19 cellular contexts compared by ENCODE assay signal in the genomic region with DNA sequence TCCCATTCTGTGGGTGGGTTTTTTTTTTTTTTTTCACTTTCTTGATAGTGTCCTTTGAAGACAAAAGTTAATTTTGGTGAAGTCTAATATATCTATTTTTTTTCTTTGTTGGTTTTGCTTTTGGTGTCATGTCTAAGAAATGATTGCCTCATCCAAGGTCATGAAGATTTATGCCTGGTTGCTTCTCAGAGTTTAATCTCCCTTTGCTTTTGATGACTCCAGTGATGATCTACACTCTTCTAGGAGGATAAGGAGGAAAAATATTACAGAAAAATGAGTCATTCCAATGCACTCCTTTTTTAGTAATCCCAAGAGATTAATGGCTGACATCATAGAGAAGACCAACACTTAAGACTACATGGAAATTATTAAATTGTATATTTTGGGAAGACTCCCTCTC.
DNase-seq lines count a peak whose midpoint lies in the region; ATAC-seq and TF ChIP-seq lines count a peak whose summit lies in the region.
"Had no signal": no experiment of that assay in that cellular context is flagged by ENCODE, and none has a peak within 500 bp of the region (broad histone marks: within the 10 kb centered on the region; RNA-seq: fewer than 3 reads in every experiment).

No MANE protein-coding gene starts in this region.

- no peak for TF ChIP-seq POLR2A in breast epithelium (IDR thresholded peaks at IDR 0.05)
- no peak for TF ChIP-seq POLR2A in Peyer's patch (IDR thresholded peaks at IDR 0.05)

- H3K36me3 ChIP-seq in breast epithelium (no peaks in the 10 kb centered on the region), Peyer's patch (no peaks in the 10 kb centered on the region)
- H3K36me3 ChIP-seq: gastroesophageal sphincter, upper lobe of right lung had no signal

- H3K27ac ChIP-seq in breast epithelium (no peak overlapping the region), Peyer's patch (no peak overlapping the region)
- H3K27ac ChIP-seq: gastroesophageal sphincter, upper lobe of right lung had no signal

- no TSS peak for BruUV-seq in MCF 10A (replicated peaks; lab: Mats Ljungman, UMichigan)

- H3K4me1 ChIP-seq in breast epithelium = no peaks in the 10 kb centered on the region
- H3K4me1 ChIP-seq in Peyer's patch = no peaks in the 10 kb centered on the region

- no peaks in the 10 kb centered on the region for H3K9me3 ChIP-seq in breast epithelium
- H3K9me3 ChIP-seq in Peyer's patch = no peaks in the 10 kb centered on the region
- H3K9me3 ChIP-seq: gastroesophageal sphincter, upper lobe of right lung had no signal

- CTCF ChIA-PET in MCF 10A (lab: Yijun Ruan, JAX) = interaction anchor here (0.9 kb wide), 1 partner anchor 79 kb away, joined by 3 read pairs; no protein-coding TSS in a partner anchor
- CTCF ChIA-PET in activated CD8-positive, alpha-beta memory T cell treated with anti-CD3 and anti-CD28 coated beads, Interleukin-2, amount 10 ng/mL, durations not matched to agents 7 days and 5 days (lab: Charles Lee) = no interaction called here

- TF ChIP-seq CTCF in MCF 10A (IDR thresholded peaks at IDR 0.05; ENCODE audit: unreplicated experiment) (no peak), breast epithelium (IDR thresholded peaks at IDR 0.05) (no peak), fibroblast of the aortic adventitia (IDR thresholded peaks at IDR 0.05; ENCODE audit: insufficient read depth, low read length) (no peak), Peyer's patch (IDR thresholded peaks at IDR 0.05) (no peak)

- H3K36me3 Mint-ChIP-seq in MCF 10A (ENCODE audit: insufficient read depth, unreplicated experiment) = no peaks in the 10 kb centered on the region
- no peaks in the 10 kb centered on the region for H3K36me3 Mint-ChIP-seq in activated CD8-positive, alpha-beta memory T cell treated with anti-CD3 and anti-CD28 coated beads, Interleukin-2, amount 10 ng/mL, durations not matched to agents 7 days and 5 days
- H3K36me3 Mint-ChIP-seq: activated naive CD8-positive, alpha-beta T cell treated with anti-CD3 and anti-CD28 coated beads for 36 hours; natural killer cell had no signal

- H3K27ac Mint-ChIP-seq in MCF 10A (ENCODE audit: low read depth, unreplicated experiment) = no peak overlapping the region
- H3K27ac Mint-ChIP-seq in activated CD8-positive, alpha-beta memory T cell treated with anti-CD3 and anti-CD28 coated beads, Interleukin-2, amount 10 ng/mL, durations not matched to agents 7 days and 5 days = no peak overlapping the region
- H3K27ac Mint-ChIP-seq: activated naive CD8-positive, alpha-beta T cell treated with anti-CD3 and anti-CD28 coated beads for 36 hours; activated T-cell treated with anti-CD3 and anti-CD28 coated beads, Interleukin-2, amount 50 U/mL, for 24 hours; endodermal cell; natural killer cell; stimulated activated naive CD8-positive, alpha-beta T cell treated with anti-CD3 and anti-CD28 coated beads, Interleukin-15, Interleukin-2, amounts not matched to agents 100 ng/mL and 50 ng/mL, for 24 hours had no signal

- POLR2A ChIA-PET in MCF 10A (lab: Yijun Ruan, JAX) = interaction anchor here (0.6 kb wide), 1 partner anchor 42 kb away, joined by 4 read pairs; no protein-coding TSS in a partner anchor

- no peak overlapping the region for H3K4me3 Mint-ChIP-seq in MCF 10A (ENCODE audit: unreplicated experiment)
- no peak overlapping the region for H3K4me3 Mint-ChIP-seq in activated CD8-positive, alpha-beta memory T cell treated with anti-CD3 and anti-CD28 coated beads, Interleukin-2, amount 10 ng/mL, durations not matched to agents 7 days and 5 days
- H3K4me3 Mint-ChIP-seq: activated naive CD8-positive, alpha-beta T cell treated with anti-CD3 and anti-CD28 coated beads for 36 hours; activated T-cell treated with anti-CD3 and anti-CD28 coated beads, Interleukin-2, amount 50 U/mL, for 24 hours; endodermal cell; natural killer cell; stimulated activated naive CD8-positive, alpha-beta T cell treated with anti-CD3 and anti-CD28 coated beads, Interleukin-15, Interleukin-2, amounts not matched to agents 100 ng/mL and 50 ng/mL, for 24 hours had no signal

- no peaks in the 10 kb centered on the region for H3K9me3 Mint-ChIP-seq in MCF 10A (ENCODE audit: unreplicated experiment)
- no peaks in the 10 kb centered on the region for H3K9me3 Mint-ChIP-seq in activated CD8-positive, alpha-beta memory T cell treated with anti-CD3 and anti-CD28 coated beads, Interleukin-2, amount 10 ng/mL, durations not matched to agents 7 days and 5 days (ENCODE audit: low read depth)
- H3K9me3 Mint-ChIP-seq: activated naive CD8-positive, alpha-beta T cell treated with anti-CD3 and anti-CD28 coated beads for 36 hours; activated T-cell treated with anti-CD3 and anti-CD28 coated beads, Interleukin-2, amount 50 U/mL, for 24 hours; endodermal cell had no signal

- ATAC-seq in SK-N-SH treated with all-trans-retinoic acid at 6 μM for 48 hours = no peak
- no peak for ATAC-seq in activated CD8-positive, alpha-beta memory T cell treated with anti-CD3 and anti-CD28 coated beads, Interleukin-2, amount 10 ng/mL, durations not matched to agents 7 days and 5 days
- ATAC-seq: gastroesophageal sphincter, natural killer cell, upper lobe of right lung had no signal

- H3K27me3 Mint-ChIP-seq in MCF 10A (ENCODE audit: insufficient read depth, unreplicated experiment) = no peaks in the 10 kb centered on the region
- H3K27me3 Mint-ChIP-seq in activated CD8-positive, alpha-beta memory T cell treated with anti-CD3 and anti-CD28 coated beads, Interleukin-2, amount 10 ng/mL, durations not matched to agents 7 days and 5 days = no peaks in the 10 kb centered on the region
- H3K27me3 Mint-ChIP-seq: activated naive CD8-positive, alpha-beta T cell treated with anti-CD3 and anti-CD28 coated beads for 36 hours; stimulated activated naive CD8-positive, alpha-beta T cell treated with anti-CD3 and anti-CD28 coated beads, Interleukin-15, Interleukin-2, amounts not matched to agents 100 ng/mL and 50 ng/mL, for 24 hours had no signal

- H3K4me3 ChIP-seq in breast epithelium (no peak overlapping the region), fibroblast of the aortic adventitia (ENCODE audit: low read depth, low read length) (no peak overlapping the region), Peyer's patch (no peak overlapping the region)
- H3K4me3 ChIP-seq: gastroesophageal sphincter, upper lobe of right lung had no signal

- intact Hi-C loops in MCF 10A (cut with micrococcal nuclease) (loop anchor here (5.0 kb wide), 1 partner anchor 70 kb away; no protein-coding TSS in a partner anchor), breast epithelium (cut with DNase I; ENCODE audit: low total_unique reads) (no loop called here)

- peak; percentile 36 for DNase-seq in MCF 10A (ENCODE audit: unreplicated experiment)
- DNase-seq in breast epithelium (ENCODE audit: low spot score in 2 of 2) = no peak
- DNase-seq in fibroblast of the aortic adventitia (ENCODE audit: low read depth) = peak; percentile 70
- no peak for DNase-seq in Peyer's patch
- no peak for DNase-seq in activated CD8-positive, alpha-beta memory T cell treated with anti-CD3 and anti-CD28 coated beads, Interleukin-2, amount 10 ng/mL, durations not matched to agents 7 days and 5 days
- DNase-seq in occipital lobe (lab: John Stamatoyannopoulos, UW) = no peak
- no peak for DNase-seq in NCI-H1092 (lab: John Stamatoyannopoulos, UW)
- DNase-seq: activated CD4-positive, alpha-beta T cell treated with anti-CD3 and anti-CD28 coated beads, Interleukin-2, amount 50 U/mL, for 4 hours; activated naive CD8-positive, alpha-beta T cell treated with anti-CD3 and anti-CD28 coated beads for 36 hours; activated T-cell treated with anti-CD3 and anti-CD28 coated beads, Interleukin-2, amount 50 U/mL, for 24 hours; cerebellar nuclear complex; natural killer cell; NCI-H1694; NCI-H446; upper lobe of right lung had no signal

- no peaks in the 10 kb centered on the region for H3K27me3 ChIP-seq in breast epithelium
- no peaks in the 10 kb centered on the region for H3K27me3 ChIP-seq in Peyer's patch
- H3K27me3 ChIP-seq: gastroesophageal sphincter, upper lobe of right lung had no signal

- H3K4me1 Mint-ChIP-seq in MCF 10A (ENCODE audit: insufficient read depth, unreplicated experiment) = peaks cover 35% of the 10 kb centered on the region
- H3K4me1 Mint-ChIP-seq in activated CD8-positive, alpha-beta memory T cell treated with anti-CD3 and anti-CD28 coated beads, Interleukin-2, amount 10 ng/mL, durations not matched to agents 7 days and 5 days = peaks cover 7% of the 10 kb centered on the region
- H3K4me1 Mint-ChIP-seq: activated naive CD8-positive, alpha-beta T cell treated with anti-CD3 and anti-CD28 coated beads for 36 hours had no signal

TF ChIP-seq in SK-N-SH treated with all-trans-retinoic acid at 6 μM for 48 hours, 23 proteins besides CTCF, POLR2A, EP300 and RAD21:
- TF ChIP-seq ISL1 (CRISPR knock-in tag; IDR thresholded peaks at IDR 0.05) (peak; percentile 56), ZFP30 (CRISPR knock-in tag; IDR thresholded peaks at IDR 0.05) (no peak)

Comparison
In these comparisons a context has a peak if more than half of its experiments do, and no peak if none do; other contexts are left out.
1. DNase-seq: peak in MCF 10A (single experiment) and fibroblast of the aortic adventitia (single experiment); none in breast epithelium (0 of 2), Peyer's patch (0 of 3), activated CD8-positive, alpha-beta memory T cell treated with anti-CD3 and anti-CD28 coated beads, Interleukin-2, amount 10 ng/mL, durations not matched to agents 7 days and 5 days (single experiment), occipital lobe (single experiment) and NCI-H1092 (single experiment).